Comparison of ENCODE assay signal across 8 cellular contexts in the genomic region with DNA sequence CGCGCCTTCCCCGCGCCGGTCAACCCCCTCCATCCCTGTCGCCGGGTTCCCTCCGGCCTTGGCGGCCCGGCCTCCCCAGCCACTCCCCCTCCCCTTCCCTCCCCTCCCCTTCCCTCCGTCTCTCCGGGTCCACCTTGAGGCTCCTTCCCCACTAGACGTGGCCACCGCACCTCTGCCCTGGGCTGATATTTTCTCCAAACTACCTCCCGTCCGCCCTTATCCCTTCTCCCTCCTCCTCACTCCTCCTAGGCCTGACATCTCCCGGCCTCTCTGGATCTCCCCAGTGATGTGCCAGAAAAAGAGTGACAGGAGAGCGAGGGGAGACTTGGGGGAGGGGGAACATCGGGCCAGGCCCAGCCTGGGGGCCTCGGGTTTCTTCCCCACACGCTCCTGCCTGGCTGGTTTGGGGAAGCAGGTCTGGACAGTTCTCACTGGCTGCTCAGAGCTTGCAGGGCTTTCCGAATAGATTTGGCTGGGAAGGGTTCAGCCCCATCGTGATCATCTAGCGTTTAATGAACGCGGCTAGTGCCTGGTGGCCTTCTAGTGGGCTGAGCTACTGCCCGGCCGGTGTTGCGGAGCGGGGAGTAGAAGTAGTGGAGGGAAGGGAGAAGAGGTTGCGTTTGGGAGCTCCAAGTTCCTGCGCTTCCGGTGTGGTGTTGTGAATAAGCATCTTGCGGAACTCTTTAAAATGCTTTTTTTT. TPM values are rescaled to one million over a fixed set of nuclear protein-coding genes. Genes with fewer than 3 reads are reported as not detected.
DNase-seq lines count a peak whose midpoint lies in the region; ATAC-seq lines count a peak whose summit lies in the region.

No MANE protein-coding gene starts in this region.

- H3K36me3 Mint-ChIP-seq in activated naive CD4-positive, alpha-beta T cell treated with anti-CD3 and anti-CD28 coated beads, Interleukin-2, amount 50 U/mL, for 24 hours = no peaks in the 10 kb centered on the region

- H3K27ac ChIP-seq in SJCRH30 = no peak overlapping the region

- peak overlapping the region; percentile 85 for H3K4me3 Mint-ChIP-seq in activated naive CD4-positive, alpha-beta T cell treated with anti-CD3 and anti-CD28 coated beads, Interleukin-2, amount 50 U/mL, for 24 hours

- H3K4me1 ChIP-seq in SJCRH30 (no peaks in the 10 kb centered on the region; the same call in 1 of the 2 replicates), endocrine pancreas (ENCODE audit: control insufficient read depth, insufficient read depth, low read length) (peaks cover 18% of the 10 kb centered on the region), mucosa of stomach (ENCODE audit: control insufficient read depth, insufficient read depth, low read length) (peaks cover 21% of the 10 kb centered on the region)

- H3K27me3 ChIP-seq in SJCRH30 (peaks cover 47% of the 10 kb centered on the region), endocrine pancreas (ENCODE audit: control insufficient read depth, insufficient read depth, low read length) (no peaks in the 10 kb centered on the region), mucosa of stomach (ENCODE audit: control insufficient read depth, insufficient read depth, low read length) (peaks cover 11% of the 10 kb centered on the region)

- peaks cover 25% of the 10 kb centered on the region for H3K4me1 Mint-ChIP-seq in activated naive CD4-positive, alpha-beta T cell treated with anti-CD3 and anti-CD28 coated beads, Interleukin-2, amount 50 U/mL, for 24 hours

- peak overlapping the region; percentile 93 for H3K9ac ChIP-seq in endocrine pancreas (ENCODE audit: control insufficient read depth, insufficient read depth, low read length)
- H3K9ac ChIP-seq in mucosa of stomach (ENCODE audit: low read length) = peak overlapping the region; percentile 63

- H3K4me3 ChIP-seq in SJCRH30 = peak overlapping the region; percentile 59
- peak overlapping the region; percentile 67 for H3K4me3 ChIP-seq in endocrine pancreas (ENCODE audit: control insufficient read depth, insufficient read depth, low read length)
- H3K4me3 ChIP-seq in mucosa of stomach (ENCODE audit: low read length) = peak overlapping the region; percentile 48

- H3K36me3 ChIP-seq in SJCRH30 (no peaks in the 10 kb centered on the region), endocrine pancreas (ENCODE audit: control insufficient read depth, insufficient read depth, low read length) (no peaks in the 10 kb centered on the region), mucosa of stomach (ENCODE audit: control insufficient read depth, insufficient read depth, low read length) (no peaks in the 10 kb centered on the region)

- ATAC-seq in GM18873 (IDR thresholded peaks at IDR 0.05; ENCODE audit: low FRiP score, unreplicated experiment) = no peak

- H3K9me3 Mint-ChIP-seq in activated naive CD4-positive, alpha-beta T cell treated with anti-CD3 and anti-CD28 coated beads, Interleukin-2, amount 50 U/mL, for 24 hours = no peaks in the 10 kb centered on the region

- H3K9me3 ChIP-seq in SJCRH30 (replicated peaks) = no peaks in the 10 kb centered on the region
- no peaks in the 10 kb centered on the region for H3K9me3 ChIP-seq in endocrine pancreas (ENCODE audit: control insufficient read depth, low read length)
- no peaks in the 10 kb centered on the region for H3K9me3 ChIP-seq in mucosa of stomach (ENCODE audit: control insufficient read depth, low read length)

- no peak for DNase-seq in activated naive CD4-positive, alpha-beta T cell (lab: John Stamatoyannopoulos, UW)
- DNase-seq in SJCRH30 (no peak), SKM-1 treated with dmso at 0.1 percent for 144 hours (lab: John Stamatoyannopoulos, UW; ENCODE audit: unreplicated experiment) (no peak), H4 (ENCODE audit: low spot score) (no peak)

- H3K27ac Mint-ChIP-seq in activated naive CD4-positive, alpha-beta T cell treated with anti-CD3 and anti-CD28 coated beads, Interleukin-2, amount 50 U/mL, for 24 hours = peak overlapping the region; percentile 82

- H3K27me3 Mint-ChIP-seq in activated naive CD4-positive, alpha-beta T cell treated with anti-CD3 and anti-CD28 coated beads, Interleukin-2, amount 50 U/mL, for 24 hours = peaks cover 6% of the 10 kb centered on the region

RNA-seq across cellular contexts. Expression of gene MAPRE3, which starts 0.6 kb away (rescaled TPM):
- 0.51 and 0.57 TPM in 2 replicates for total RNA-seq in SJCRH30 (2014; rRNA removed; shearing (Covaris generic))
- 2.7 and 4.0 TPM in 2 replicates for total RNA-seq in H4 (2014; rRNA removed; shearing (Covaris generic))
